Comparison of ENCODE assay signal across 13 cellular contexts in genomic region chr4:7651461-7651921, GRCh38.
A peak's percentile ranks its signal among the peaks of the same experiment; 100 is the strongest.
DNase-seq lines count a peak whose midpoint lies in the region; ATAC-seq and TF ChIP-seq lines count a peak whose summit lies in the region.
"Had no signal": no experiment of that assay in that cellular context is flagged by ENCODE, and none has a peak within 500 bp of the region (broad histone marks: within the 10 kb centered on the region; RNA-seq: fewer than 3 reads in every experiment).

No MANE protein-coding gene starts in this region.

- DNase-seq in Daoy (ENCODE audit: low read depth) (peak; percentile 38), RWPE1 (ENCODE audit: low spot score) (peak; percentile 86), foreskin fibroblast (peak; percentile 10 to 15), osteocyte (ENCODE audit: extremely low spot score, unreplicated experiment) (no peak), omental fat pad (ENCODE audit: low spot score) (no peak), NCI-H748 treated with DMSO at 0.1 percent for 48 hours (lab: John Stamatoyannopoulos, UW) (no peak)
- no peak for DNase-seq in activated CD4-positive, alpha-beta T cell treated with anti-CD3 and anti-CD28 coated beads for 48 hours
- DNase-seq: colonic mucosa, NCI-H345, retina had no signal

- H3K4me1 Mint-ChIP-seq in osteocyte (ENCODE audit: unreplicated experiment): peaks cover 22% of the 10 kb centered on the region

- POLR2A ChIA-PET in RWPE1 (lab: Yijun Ruan, JAX; ENCODE audit: low non-redundant PET): no interaction called here

- H3K27me3 Mint-ChIP-seq in osteocyte (ENCODE audit: unreplicated experiment): peaks cover 18% of the 10 kb centered on the region

- peak overlapping the region; percentile 98 for H3K27ac ChIP-seq in RWPE1
- H3K27ac ChIP-seq: colonic mucosa, HL-60 had no signal

- no peak overlapping the region for H3K4me3 Mint-ChIP-seq in osteocyte (ENCODE audit: unreplicated experiment)
- H3K4me3 Mint-ChIP-seq: T-helper 1 cell treated with Interleukin-12 subunit alpha and Interleukin-12 subunit beta and Interleukin-4 antibody, amounts not matched to agents 30 μg/mL and 1 μg/mL, for 36 hours had no signal

- H3K36me3 Mint-ChIP-seq in osteocyte (ENCODE audit: unreplicated experiment): no peaks in the 10 kb centered on the region

- no peaks in the 10 kb centered on the region for H3K9me3 Mint-ChIP-seq in osteocyte (ENCODE audit: unreplicated experiment)
- H3K9me3 Mint-ChIP-seq: T-helper 1 cell treated with Interleukin-12 subunit alpha and Interleukin-12 subunit beta and Interleukin-4 antibody, amounts not matched to agents 30 μg/mL and 1 μg/mL, for 36 hours had no signal

- H3K27ac Mint-ChIP-seq in osteocyte (ENCODE audit: unreplicated experiment): peak overlapping the region; percentile 18
- H3K27ac Mint-ChIP-seq: T-helper 1 cell treated with Interleukin-12 subunit alpha and Interleukin-12 subunit beta and Interleukin-4 antibody, amounts not matched to agents 30 μg/mL and 1 μg/mL, for 36 hours had no signal

- CTCF ChIA-PET in RWPE1 (lab: Yijun Ruan, JAX): interaction anchor here (0.6 to 1.3 kb wide), 3 partner anchors 30 to 457 kb away, joined by 3 read pairs; no protein-coding TSS in a partner anchor

- TF ChIP-seq CTCF in RWPE1 (conservative IDR thresholded peaks at IDR 0.05; ENCODE audit: low read depth): no peak
- no peak for TF ChIP-seq CTCF in foreskin fibroblast (IDR thresholded peaks at IDR 0.05; ENCODE audit: low read depth, low read length)
- no peak for TF ChIP-seq CTCF in osteocyte (IDR thresholded peaks at IDR 0.05)
- no peak for TF ChIP-seq CTCF in omental fat pad (IDR thresholded peaks at IDR 0.05)

- ATAC-seq in GM19035 (IDR thresholded peaks at IDR 0.05; ENCODE audit: unreplicated experiment) (no peak), omental fat pad (ENCODE audit: low FRiP score) (no peak)

- H3K4me3 ChIP-seq in foreskin fibroblast (ENCODE audit: low read depth in 1 of 2, low read length in 2 of 2): no peak overlapping the region
- H3K4me3 ChIP-seq: colonic mucosa had no signal

Comparison
In these comparisons a context has a peak if more than half of its experiments do, and no peak if none do; other contexts are left out.
1. DNase-seq: peak in Daoy (single experiment), RWPE1 (single experiment) and foreskin fibroblast (2 of 2); none in osteocyte (single experiment), activated CD4-positive, alpha-beta T cell treated with anti-CD3 and anti-CD28 coated beads for 48 hours (single experiment), omental fat pad (single experiment) and NCI-H748 treated with DMSO at 0.1 percent for 48 hours (single experiment).